ENCODE assay signal across 21 cellular contexts in genomic region chr4:17647927-17648326, GRCh38. TPM values are rescaled to one million over a fixed set of nuclear protein-coding genes. Genes with fewer than 3 reads are reported as not detected.
DNase-seq lines count a peak whose midpoint lies in the region; ATAC-seq, FAIRE-seq and TF ChIP-seq lines count a peak whose summit lies in the region.
"Had no signal": no experiment of that assay in that cellular context is flagged by ENCODE, and none has a peak within 500 bp of the region (broad histone marks: within the 10 kb centered on the region; RNA-seq: fewer than 3 reads in every experiment).

No MANE protein-coding gene starts in this region.

- no peak for FAIRE-seq in D721Med (lab: Jason Lieb, UNC)
- FAIRE-seq: GM12891 had no signal

- no peaks in the 10 kb centered on the region for H3K27me3 ChIP-seq in tibial artery
- H3K27me3 ChIP-seq in CD4-positive, alpha-beta T cell (ENCODE audit: control insufficient read depth, insufficient read depth, low read length) = no peaks in the 10 kb centered on the region
- H3K27me3 ChIP-seq: breast epithelium, dorsolateral prefrontal cortex had no signal

- intact Hi-C loops in tibial artery (cut with DNase I; ENCODE audit: low total_unique reads) = no loop called here
- intact Hi-C loops in CD4-positive, alpha-beta T cell (cut with DNase I, micrococcal nuclease) = no loop called here

- H3K27ac ChIP-seq in tibial artery = no peak overlapping the region
- H3K27ac ChIP-seq in CD4-positive, alpha-beta T cell (ENCODE audit: low read depth, low read length) = no peak overlapping the region
- H3K27ac ChIP-seq: breast epithelium, dorsolateral prefrontal cortex, esophagus squamous epithelium, lower lobe of right lung, parathyroid adenoma had no signal

- H3K4me3 ChIP-seq in HFF-Myc (replicated peaks; ENCODE audit: low read depth, low read length) (no peak overlapping the region), tibial artery (no peak overlapping the region)
- H3K4me3 ChIP-seq: breast epithelium, dorsolateral prefrontal cortex, esophagus squamous epithelium, lower lobe of right lung had no signal

- peak; percentile 88 for ATAC-seq in WTC11
- ATAC-seq in CD4-positive, alpha-beta T cell (ENCODE audit: poor library complexity) = no peak
- ATAC-seq: lower lobe of right lung had no signal

- peaks cover 0 to under 1% (median 0%) of the 10 kb centered on the region in 3 donors for H3K36me3 ChIP-seq in tibial artery
- H3K36me3 ChIP-seq: breast epithelium, esophagus squamous epithelium, lower lobe of right lung had no signal

- no peak overlapping the region for H3K4me3 Mint-ChIP-seq in WTC11
- H3K4me3 Mint-ChIP-seq in CD4-positive, alpha-beta T cell = no peak overlapping the region
- H3K4me3 Mint-ChIP-seq: activated naive CD8-positive, alpha-beta T cell treated with anti-CD3 and anti-CD28 coated beads, Interleukin-2, amount 10 ng/mL, durations not matched to agents 7 days and 5 days; T-helper 2 cell treated with Interferon-gamma antibody and Interleukin-4, amounts not matched to agents 5 μg/mL and 100 μg/mL, for 36 hours had no signal

- DNase-seq in D721Med (ENCODE audit: insufficient read length, low spot score) (no peak), HFF-Myc (ENCODE audit: extremely low read depth, low read depth) (no peak), WTC11 (ENCODE audit: low spot score) (no peak), iPS-NIHi7 (ENCODE audit: extremely low spot score) (peak; percentile 27), cerebellar nuclear complex (lab: John Stamatoyannopoulos, UW) (no peak), tibial artery (no peak)
- DNase-seq in CD4-positive, alpha-beta T cell = no peak
- DNase-seq in effector CD8-positive, alpha-beta T cell (lab: John Stamatoyannopoulos, UW) = no peak
- DNase-seq: activated naive CD8-positive, alpha-beta T cell treated with anti-CD3 and anti-CD28 coated beads, Interleukin-2, amount 10 ng/mL, durations not matched to agents 7 days and 5 days; dorsolateral prefrontal cortex; esophagus squamous epithelium; lower lobe of right lung; naive B cell; NCI-H187; NCI-H345; SIG-M5; stimulated activated CD4-positive, alpha-beta T cell treated with anti-CD3 and anti-CD28 coated beads, Interleukin-2, amount 100 ng/mL, for 24 hours had no signal

- peaks cover 23% of the 10 kb centered on the region for H3K27me3 Mint-ChIP-seq in WTC11 (ENCODE audit: low read depth)
- no peaks in the 10 kb centered on the region for H3K27me3 Mint-ChIP-seq in CD4-positive, alpha-beta T cell

- POLR2A ChIA-PET in WTC11 (lab: Charles Lee) = interaction anchor here (0.6 kb wide), 1 partner anchor 34 kb away, joined by 4 read pairs; no protein-coding TSS in a partner anchor
- POLR2A ChIA-PET in CD4-positive, alpha-beta T cell (lab: Charles Lee) = no interaction called here

- TF ChIP-seq CTCF in D721Med (IDR thresholded peaks at IDR 0.05; ENCODE audit: insufficient read depth, missing control alignments) (peak; percentile 0), HFF-Myc (IDR thresholded peaks at IDR 0.05; ENCODE audit: low read depth, low read length, missing control alignments) (peak; percentile 12), WTC11 (IDR thresholded peaks at IDR 0.05) (no peak), tibial artery (IDR thresholded peaks at IDR 0.05) (no peak)
- TF ChIP-seq CTCF in CD4-positive, alpha-beta T cell (IDR thresholded peaks at IDR 0.05) = no peak

- H3K36me3 Mint-ChIP-seq in WTC11 = peaks cover 11% of the 10 kb centered on the region; the same call in 1 of the 2 replicates
- H3K36me3 Mint-ChIP-seq in CD4-positive, alpha-beta T cell (ENCODE audit: low read depth) = no peaks in the 10 kb centered on the region
- H3K36me3 Mint-ChIP-seq: naive B cell had no signal

- H3K27ac Mint-ChIP-seq in WTC11 = no peak overlapping the region
- no peak overlapping the region for H3K27ac Mint-ChIP-seq in CD4-positive, alpha-beta T cell
- H3K27ac Mint-ChIP-seq: activated naive CD8-positive, alpha-beta T cell treated with anti-CD3 and anti-CD28 coated beads, Interleukin-2, amount 10 ng/mL, durations not matched to agents 7 days and 5 days; naive B cell; T-helper 2 cell treated with Interferon-gamma antibody and Interleukin-4, amounts not matched to agents 5 μg/mL and 100 μg/mL, for 36 hours had no signal

- CTCF ChIA-PET in WTC11 (lab: Charles Lee) = interaction anchor here (0.9 to 1.5 kb wide), 4 partner anchors 20 to 176 kb away, joined by 3 to 4 read pairs (median 3); partner anchors contain the start of gene QDPR
- CTCF ChIA-PET in CD4-positive, alpha-beta T cell (lab: Charles Lee) = no interaction called here

- H3K9me3 ChIP-seq in tibial artery = no peaks in the 10 kb centered on the region
- no peaks in the 10 kb centered on the region for H3K9me3 ChIP-seq in CD4-positive, alpha-beta T cell (ENCODE audit: control insufficient read depth, low read length)
- H3K9me3 ChIP-seq: esophagus squamous epithelium, lower lobe of right lung had no signal

- no peaks in the 10 kb centered on the region for H3K4me1 Mint-ChIP-seq in WTC11
- H3K4me1 Mint-ChIP-seq in CD4-positive, alpha-beta T cell (ENCODE audit: low read depth) = peaks cover 15% of the 10 kb centered on the region
- H3K4me1 Mint-ChIP-seq: naive B cell had no signal

- no peaks in the 10 kb centered on the region for H3K4me1 ChIP-seq in tibial artery
- H3K4me1 ChIP-seq: breast epithelium, esophagus squamous epithelium, lower lobe of right lung, parathyroid adenoma had no signal

- peaks cover 24% of the 10 kb centered on the region for H3K9me3 Mint-ChIP-seq in WTC11
- no peaks in the 10 kb centered on the region for H3K9me3 Mint-ChIP-seq in CD4-positive, alpha-beta T cell
- H3K9me3 Mint-ChIP-seq: activated naive CD8-positive, alpha-beta T cell treated with anti-CD3 and anti-CD28 coated beads, Interleukin-2, amount 10 ng/mL, durations not matched to agents 7 days and 5 days; T-helper 2 cell treated with Interferon-gamma antibody and Interleukin-4, amounts not matched to agents 5 μg/mL and 100 μg/mL, for 36 hours had no signal

TF ChIP-seq in WTC11, 78 proteins besides CTCF, POLR2A, EP300 and RAD21 (continues in another document):
- TF ChIP-seq RORB (CRISPR knock-in tag; IDR thresholded peaks at IDR 0.05) (no peak), NFATC4 (CRISPR knock-in tag; IDR thresholded peaks at IDR 0.05) (no peak), NR3C1 (CRISPR knock-in tag; conservative IDR thresholded peaks at IDR 0.05; ENCODE audit: low read depth) (no peak), ESRRA (CRISPR knock-in tag; IDR thresholded peaks at IDR 0.05; ENCODE audit: borderline replicate concordance) (no peak), ZNF138 (CRISPR knock-in tag; conservative IDR thresholded peaks at IDR 0.05) (no peak), STAT6 (CRISPR knock-in tag; conservative IDR thresholded peaks at IDR 0.05; ENCODE audit: low read depth) (no peak), GTF2I (CRISPR knock-in tag; conservative IDR thresholded peaks at IDR 0.05) (no peak), USF1 (CRISPR knock-in tag; IDR thresholded peaks at IDR 0.05) (no peak), IRF2 (CRISPR knock-in tag; IDR thresholded peaks at IDR 0.05; ENCODE audit: borderline replicate concordance, low read depth) (no peak), CDX4 (CRISPR knock-in tag; IDR thresholded peaks at IDR 0.05; ENCODE audit: borderline replicate concordance) (no peak)

RNA-seq across cellular contexts. Expression of gene MED28, which starts 33.5 kb away (rescaled TPM):
- 97.8 to 106 TPM (median 102 TPM) in 3 replicates for total RNA-seq in WTC11 (2021)
- total RNA-seq in CD4-positive, alpha-beta T cell = 10 to 100 TPM; 50.5 to 64.7 TPM

Comparison
In these comparisons a context has a peak if more than half of its experiments do, and no peak if none do; other contexts are left out.
1. CTCF ChIP-seq: peak in D721Med (single experiment) and HFF-Myc (single experiment); none in WTC11 (single experiment), tibial artery (0 of 2) and CD4-positive, alpha-beta T cell (single experiment).